ENCODE assay signal across 8 cellular contexts in genomic region chr5:132226516-132227234, GRCh38. TPM values are rescaled to one million over a fixed set of nuclear protein-coding genes. Genes with fewer than 3 reads are reported as not detected.
DNase-seq lines count a peak whose midpoint lies in the region; FAIRE-seq and TF ChIP-seq lines count a peak whose summit lies in the region.

No MANE protein-coding gene starts in this region.

- H3K27me3 ChIP-seq in ACC112 (ENCODE audit: insufficient read depth, low read length) (no peaks in the 10 kb centered on the region), H1 (replicated peaks in 1 of 4; ENCODE audit: control insufficient read depth in 3 of 4, extremely low read depth in 1 of 4, insufficient read depth in 3 of 4, low read length in 3 of 4) (peaks cover 3 to 22% (median 20%) of the 10 kb centered on the region in 4 experiments), muscle layer of duodenum (ENCODE audit: low read depth, low read length) (no peaks in the 10 kb centered on the region)

- H4K5ac ChIP-seq in H1 (ENCODE audit: insufficient read length, low read depth, low read length), result no peak overlapping the region

- no peak overlapping the region for H3K56ac ChIP-seq in H1 (replicated peaks; ENCODE audit: insufficient read length, low read depth, low read length)

- peak overlapping the region; percentile 75 to 80 for H3K4me2 ChIP-seq in H1 (ENCODE audit: insufficient read depth in 1 of 2, low read depth in 2 of 2, low read length in 2 of 2)

- 65% methylated on average over 22 of the region's 23 CpGs; no CpG with 5 or more reads in 1 of the 2 experiments for WGBS in H1 (ENCODE audit: extremely low coverage in 1 of 2, insufficient coverage in 1 of 2, insufficient read length in 1 of 2, insufficient replicate concordance in 2 of 2, low coverage in 1 of 2, low lambda C conversion rate in 2 of 2, missing lambda C conversion rate in 1 of 2), 2 experiments

- no peak overlapping the region for H3K23ac ChIP-seq in H1 (ENCODE audit: insufficient read length)

- H3K9ac ChIP-seq in H1 (replicated peaks in 1 of 4; ENCODE audit: extremely low read depth in 1 of 4, low read depth in 3 of 4, low read length in 3 of 4), result peak overlapping the region in 2 of 4 experiments; percentile 5; a peak in 1 of 7 replicates

- no peak for FAIRE-seq in H1 (lab: Jason Lieb, UNC)

- TF ChIP-seq CTCF in LNCaP clone FGC (IDR thresholded peaks at IDR 0.05; ENCODE audit: control insufficient read depth, extremely low read depth, insufficient read depth), result no peak
- TF ChIP-seq CTCF in H1 (IDR thresholded peaks at IDR 0.05; ENCODE audit: control extremely low read depth in 1 of 3, insufficient read depth in 1 of 3, low read depth in 1 of 3, low read length in 3 of 3), result no peak

- H2AFZ ChIP-seq in ACC112 (ENCODE audit: low read length, unreplicated experiment) (peak overlapping the region; percentile 68), H1 (ENCODE audit: low read length) (peak overlapping the region; percentile 63)

- H3K79me2 ChIP-seq in ACC112 (ENCODE audit: control insufficient read depth, insufficient read depth, low read length, unreplicated experiment) (peaks cover 52% of the 10 kb centered on the region), H1 (ENCODE audit: control insufficient read depth in 1 of 2, insufficient read depth in 2 of 2, low read length in 2 of 2) (no peaks in the 10 kb centered on the region)

- no peak overlapping the region for H2BK5ac ChIP-seq in H1 (ENCODE audit: low read depth, low read length)

- no peak overlapping the region for H3K18ac ChIP-seq in H1 (ENCODE audit: extremely low read depth, low read length)

- no peak for TF ChIP-seq POLR2A in H1 (IDR thresholded peaks at IDR 0.05; ENCODE audit: control extremely low read depth in 1 of 2, low read depth in 2 of 2, low read length in 2 of 2)

- H3K79me1 ChIP-seq in H1 (ENCODE audit: low read depth, low read length), result no peaks in the 10 kb centered on the region

- CTCF ChIA-PET in H1 (lab: Charles Lee; ENCODE audit: partially characterized antibody), result interaction anchor here (1.0 to 4.3 kb wide), 14 partner anchors 9 to 168 kb away, joined by 3 to 39 read pairs (median 5); no protein-coding TSS in a partner anchor

- no peak overlapping the region for H4K8ac ChIP-seq in H1 (ENCODE audit: extremely low read depth, insufficient read depth, low read length)

- POLR2A ChIA-PET in H1 (lab: Charles Lee; ENCODE audit: partially characterized antibody), result interaction anchor here (1.2 to 3.3 kb wide), 3 partner anchors 9 to 15 kb away, joined by 3 to 11 read pairs (median 3); no protein-coding TSS in a partner anchor

- H2AK5ac ChIP-seq in H1 (ENCODE audit: low read depth, low read length), result no peak overlapping the region

- H3K4me3 ChIP-seq in ACC112 (ENCODE audit: low read depth, low read length), result peak overlapping the region; percentile 88
- peak overlapping the region; percentile 54 for H3K4me3 ChIP-seq in LNCaP clone FGC (ENCODE audit: low read depth, low read length)
- H3K4me3 ChIP-seq in H1 (ENCODE audit: extremely low read depth in 1 of 4, insufficient read depth in 2 of 4, low read depth in 3 of 4, low read length in 4 of 4), result peak overlapping the region; percentile 57 to 77 (median 60)
- H3K4me3 ChIP-seq in muscle layer of duodenum (ENCODE audit: low read depth in 1 of 2, low read length in 2 of 2), result peak overlapping the region; percentile 65 to 73

- H2BK12ac ChIP-seq in H1 (ENCODE audit: low read depth, low read length), result peak overlapping the region; percentile 1; the same call in 1 of the 2 replicates

- no peak overlapping the region for H4K91ac ChIP-seq in H1 (replicated peaks; ENCODE audit: insufficient read length, low read length)

- H2BK15ac ChIP-seq in H1 (ENCODE audit: low read length), result no peak overlapping the region

- no peak overlapping the region for H3K4ac ChIP-seq in H1 (replicated peaks; ENCODE audit: insufficient read length, low read depth, low read length)

- TF ChIP-seq RAD21 in H1 (IDR thresholded peaks at IDR 0.05 in 1 of 2, conservative IDR thresholded peaks at IDR 0.05 in 1 of 2; ENCODE audit: low read depth in 2 of 2, low read length in 2 of 2), result no peak

- DNase-seq in LNCaP clone FGC (ENCODE audit: low read depth) (no peak), H1 (ENCODE audit: low read depth in 1 of 2, low spot score in 2 of 2) (peak in 1 of 2 experiments; percentile 47), putamen (ENCODE audit: low spot score) (no peak), OCI-M2 (lab: John Stamatoyannopoulos, UW; ENCODE audit: unreplicated experiment) (no peak)
- no peak for DNase-seq in activated naive CD4-positive, alpha-beta T cell (lab: John Stamatoyannopoulos, UW)
- DNase-seq in activated CD4-positive, alpha-beta T cell treated with anti-CD3 and anti-CD28 coated beads, Interleukin-2, amount 50 U/mL, for 48 hours, result no peak

- no peak overlapping the region for H2BK120ac ChIP-seq in H1 (replicated peaks; ENCODE audit: low read depth, low read length)

- peaks cover 0 to 1% of the 10 kb centered on the region in 2 experiments for H4K20me1 ChIP-seq in H1 (replicated peaks in 1 of 2; ENCODE audit: control insufficient read depth in 1 of 2, insufficient read depth in 2 of 2, low read length in 2 of 2)

- H3K27ac ChIP-seq in ACC112 (ENCODE audit: low read depth, low read length) (peak overlapping the region; percentile 68), H1 (ENCODE audit: low read depth, low read length) (no peak overlapping the region), muscle layer of duodenum (ENCODE audit: low read length) (peak overlapping the region; percentile 78)

- H3K9me3 ChIP-seq in H1 (ENCODE audit: insufficient read depth in 2 of 2, low read depth in 1 of 2, low read length in 1 of 2), result no peaks in the 10 kb centered on the region
- H3K9me3 ChIP-seq in muscle layer of duodenum (ENCODE audit: control insufficient read depth in 1 of 2, low read length in 2 of 2), result no peaks in the 10 kb centered on the region

- peaks cover 5% of the 10 kb centered on the region for H3K23me2 ChIP-seq in H1 (ENCODE audit: low read depth, low read length)

- no peak overlapping the region for H2BK20ac ChIP-seq in H1 (ENCODE audit: low read length)

- H3K14ac ChIP-seq in H1 (ENCODE audit: insufficient read length), result no peak overlapping the region

- H3K4me1 ChIP-seq in ACC112 (ENCODE audit: control insufficient read depth, insufficient read depth, low read length, unreplicated experiment), result peaks cover 45% of the 10 kb centered on the region
- H3K4me1 ChIP-seq in H1 (replicated peaks in 1 of 4; ENCODE audit: control insufficient read depth in 3 of 4, insufficient read depth in 4 of 4, low read length in 3 of 4), result peaks cover 0 to 7% (median 5%) of the 10 kb centered on the region in 4 experiments; a peak in 4 of 7 replicates
- peaks cover 20 to 58% of the 10 kb centered on the region in 2 donors for H3K4me1 ChIP-seq in muscle layer of duodenum (ENCODE audit: control insufficient read depth in 1 of 2, insufficient read depth in 2 of 2, low read length in 2 of 2)

- H3K36me3 ChIP-seq in ACC112 (ENCODE audit: insufficient read depth, low read length) (no peaks in the 10 kb centered on the region), H1 (ENCODE audit: control insufficient read depth in 2 of 4, insufficient read depth in 4 of 4, low read length in 3 of 4) (no peaks in the 10 kb centered on the region), muscle layer of duodenum (ENCODE audit: control insufficient read depth in 1 of 2, insufficient read depth in 2 of 2, low read length in 2 of 2) (no peaks in the 10 kb centered on the region)

- TF ChIP-seq EP300 in H1 (IDR thresholded peaks at IDR 0.05; ENCODE audit: borderline replicate concordance in 1 of 2, low read depth in 2 of 2, low read length in 2 of 2), result no peak

TF ChIP-seq in H1, 55 proteins besides CTCF, POLR2A, EP300 and RAD21:
- TF ChIP-seq E2F6 (IDR thresholded peaks at IDR 0.05), result peak; percentile 21; the same call in 1 of the 2 replicates
- no peak for TF ChIP-seq SP2 (IDR thresholded peaks at IDR 0.05; ENCODE audit: low read length)
- no peak for TF ChIP-seq CREB1 (IDR thresholded peaks at IDR 0.05)
- TF ChIP-seq ASH2L (IDR thresholded peaks at IDR 0.05; ENCODE audit: low read length), result no peak
- no peak for TF ChIP-seq POLR2AphosphoS5 (IDR thresholded peaks at IDR 0.05; ENCODE audit: low read depth, low read length)
- TF ChIP-seq RXRA (IDR thresholded peaks at IDR 0.05; ENCODE audit: insufficient read depth, low read depth, low read length), result no peak
- TF ChIP-seq SUZ12 (IDR thresholded peaks at IDR 0.05; ENCODE audit: low read length), result no peak

RNA-seq across cellular contexts. Expression of gene P4HA2, which starts 1.0 kb away (rescaled TPM):
- total RNA-seq in H1 (2021; fragmentation: NEBNext Ultra II Directional; extraction: Animal tissue kit (Norgen Biotek cat#: 25700)), result 7.4 and 8.2 TPM in 2 replicates
- 8.9 and 9.3 TPM in 2 replicates for polyA plus RNA-seq in H1 (2011; rRNA removed)
- 11.6 TPM for polyA plus RNA-seq in H1 (2011; cell fraction: cytosol; rRNA removed)
- 13.6 TPM for polyA plus RNA-seq in H1 (2011; cell fraction: nucleus; rRNA removed)
- polyA plus RNA-seq in H1 (2012, experiment 1 of 2), result 8.6 to 11.1 TPM (median 10.7 TPM) in 4 replicates
- polyA plus RNA-seq in H1 (2012, experiment 2 of 2), result 4.2 TPM
- 9.8 TPM for polyA plus RNA-seq in H1 (2013, experiment 1 of 2)
- polyA plus RNA-seq in H1 (2013, experiment 2 of 2), result 9.3 TPM
- polyA minus RNA-seq in H1 (2011; rRNA and poly(A)+ RNA removed), result 14.1 and 18.4 TPM in 2 replicates
- 5.3 TPM for polyA minus RNA-seq in H1 (2011; cell fraction: cytosol; rRNA and poly(A)+ RNA removed)
- 6.9 TPM for polyA minus RNA-seq in H1 (2011; cell fraction: nucleus; rRNA and poly(A)+ RNA removed)

RNA-seq across cellular contexts. Expression of gene PDLIM4, which starts 30.8 kb away (rescaled TPM):
- 8.3 and 10.7 TPM in 2 replicates for total RNA-seq in H1 (2021; fragmentation: NEBNext Ultra II Directional; extraction: Animal tissue kit (Norgen Biotek cat#: 25700))
- 29.1 and 37.7 TPM in 2 replicates for polyA plus RNA-seq in H1 (2011; rRNA removed)
- 21.9 TPM for polyA plus RNA-seq in H1 (2011; cell fraction: cytosol; rRNA removed)
- 23.0 TPM for polyA plus RNA-seq in H1 (2011; cell fraction: nucleus; rRNA removed)
- 7.5 to 15.1 TPM (median 12.4 TPM) in 4 replicates for polyA plus RNA-seq in H1 (2012, experiment 1 of 2)
- polyA plus RNA-seq in H1 (2012, experiment 2 of 2), result 4.6 TPM
- polyA plus RNA-seq in H1 (2013, experiment 1 of 2), result 7.5 TPM
- 7.0 TPM for polyA plus RNA-seq in H1 (2013, experiment 2 of 2)
- polyA minus RNA-seq in H1 (2011; rRNA and poly(A)+ RNA removed), result 6.6 and 9.8 TPM in 2 replicates
- 13.9 TPM for polyA minus RNA-seq in H1 (2011; cell fraction: cytosol; rRNA and poly(A)+ RNA removed)
- 12.8 TPM for polyA minus RNA-seq in H1 (2011; cell fraction: nucleus; rRNA and poly(A)+ RNA removed)
